19 cellular contexts compared by ENCODE assay signal in genomic region chr11:72716788-72717435, GRCh38. TPM values are rescaled to one million over a fixed set of nuclear protein-coding genes. Genes with fewer than 3 reads are reported as not detected.
A peak's percentile ranks its signal among the peaks of the same experiment; 100 is the strongest.
DNase-seq lines count a peak whose midpoint lies in the region; ATAC-seq and TF ChIP-seq lines count a peak whose summit lies in the region.
"Had no signal": no experiment of that assay in that cellular context is flagged by ENCODE, and none has a peak within 500 bp of the region (broad histone marks: within the 10 kb centered on the region; RNA-seq: fewer than 3 reads in every experiment).

No MANE protein-coding gene starts in this region.

- H3K4me3 Mint-ChIP-seq in brain = peak overlapping the region in 1 of 5 experiments; percentile 76
- no peak overlapping the region for H3K4me3 Mint-ChIP-seq in mesothelial cell of epicardium
- H3K4me3 Mint-ChIP-seq: B cell; CD4-positive, alpha-beta T cell; GM23338 had no signal

- no peaks in the 10 kb centered on the region for H3K9me3 ChIP-seq in right cardiac atrium (ENCODE audit: control insufficient read depth, low read length)
- H3K9me3 ChIP-seq in heart right ventricle = no peaks in the 10 kb centered on the region
- H3K9me3 ChIP-seq in stomach smooth muscle (ENCODE audit: control insufficient read depth in 2 of 2, low read length in 2 of 2) = no peaks in the 10 kb centered on the region
- H3K9me3 ChIP-seq: SJSA1 had no signal

- H3K4me1 ChIP-seq in right cardiac atrium (ENCODE audit: control insufficient read depth, insufficient read depth, low read length) (peaks cover 22% of the 10 kb centered on the region), heart right ventricle (peaks cover 26 to 94% (median 82%) of the 10 kb centered on the region in 9 donors), stomach smooth muscle (ENCODE audit: control insufficient read depth, insufficient read depth, low read length) (peaks cover 52% of the 10 kb centered on the region)

- H3K4me1 Mint-ChIP-seq in brain (peaks cover 86% of the 10 kb centered on the region), mesothelial cell of epicardium (peaks cover 47% of the 10 kb centered on the region)

- ATAC-seq in right cardiac atrium = no peak
- ATAC-seq in heart right ventricle = no peak
- ATAC-seq in HG02642 (IDR thresholded peaks at IDR 0.05; ENCODE audit: poor library complexity, unreplicated experiment) = no peak
- ATAC-seq: GM23338, Panc1 had no signal

- no peaks in the 10 kb centered on the region for H3K9me3 Mint-ChIP-seq in brain
- H3K9me3 Mint-ChIP-seq in mesothelial cell of epicardium = no peaks in the 10 kb centered on the region
- H3K9me3 Mint-ChIP-seq: CD4-positive, alpha-beta T cell; GM23338 had no signal

- H3K27me3 Mint-ChIP-seq in brain = peaks cover 5% of the 10 kb centered on the region
- H3K27me3 Mint-ChIP-seq in mesothelial cell of epicardium (ENCODE audit: low read depth) = no peaks in the 10 kb centered on the region
- H3K27me3 Mint-ChIP-seq: B cell; CD4-positive, alpha-beta T cell had no signal

- H3K27ac ChIP-seq in right cardiac atrium (ENCODE audit: low read length) (no peak overlapping the region), heart right ventricle (peak overlapping the region in 5 of 10 donors; percentile 15 to 99 (median 35)), stomach smooth muscle (ENCODE audit: low read length) (peak overlapping the region; percentile 24)
- H3K27ac ChIP-seq: SJSA1 had no signal

- H3K36me3 Mint-ChIP-seq in brain = no peaks in the 10 kb centered on the region
- peaks cover 2% of the 10 kb centered on the region for H3K36me3 Mint-ChIP-seq in mesothelial cell of epicardium

- no peak for TF ChIP-seq CTCF in heart right ventricle (IDR thresholded peaks at IDR 0.05)
- no peak for TF ChIP-seq CTCF in brain (conservative IDR thresholded peaks at IDR 0.05)
- no peak for TF ChIP-seq CTCF in mesothelial cell of epicardium (IDR thresholded peaks at IDR 0.05; ENCODE audit: unreplicated experiment)

- peaks cover 0 to 75% (median 0%) of the 10 kb centered on the region in 9 donors for H3K36me3 ChIP-seq in heart right ventricle
- peaks cover 3 to 5% of the 10 kb centered on the region in 2 donors for H3K36me3 ChIP-seq in stomach smooth muscle (ENCODE audit: control insufficient read depth in 2 of 2, insufficient read depth in 2 of 2, low read length in 2 of 2)
- H3K36me3 ChIP-seq: SJSA1 had no signal

- H3K27me3 ChIP-seq in right cardiac atrium (ENCODE audit: control insufficient read depth, insufficient read depth) (no peaks in the 10 kb centered on the region), heart right ventricle (no peaks in the 10 kb centered on the region), stomach smooth muscle (ENCODE audit: control insufficient read depth in 1 of 2, insufficient read depth in 2 of 2, low read length in 2 of 2) (no peaks in the 10 kb centered on the region)
- H3K27me3 ChIP-seq: SJSA1 had no signal

- no peak overlapping the region for H3K4me3 ChIP-seq in right cardiac atrium (ENCODE audit: low read length)
- H3K4me3 ChIP-seq in heart right ventricle = no peak overlapping the region
- no peak overlapping the region for H3K4me3 ChIP-seq in stomach smooth muscle (ENCODE audit: low read length in 2 of 2)
- H3K4me3 ChIP-seq: GM23338, SJSA1 had no signal

- peak in 2 of 3 donors; percentile 30 to 60 for DNase-seq in right cardiac atrium
- DNase-seq in heart right ventricle = no peak
- no peak for DNase-seq in mesothelial cell of epicardium (ENCODE audit: low spot score in 2 of 2, unreplicated experiment in 2 of 2)
- DNase-seq in nucleus accumbens (lab: John Stamatoyannopoulos, UW) = no peak
- no peak for DNase-seq in NCI-H82 (lab: John Stamatoyannopoulos, UW)
- DNase-seq: 8988T; CD4-positive, alpha-beta T cell; EL; HCEC 1CT; KBM-7; NCI-H1930; NCI-H226 had no signal

- 87% methylated on average over 14 of the region's 14 CpGs for WGBS in right cardiac atrium
- 84 to 86% methylated on average over 14 of the region's 14 CpGs for WGBS in heart right ventricle, 2 donors

- H3K9ac ChIP-seq in stomach smooth muscle (ENCODE audit: low read length in 2 of 2) = peak overlapping the region in 1 of 2 donors; percentile 30

- H3K27ac Mint-ChIP-seq in brain (peak overlapping the region in 4 of 5 experiments; percentile 87 to 97 (median 92)), mesothelial cell of epicardium (peak overlapping the region; percentile 12)
- H3K27ac Mint-ChIP-seq: GM23338 had no signal

- intact Hi-C loops in right cardiac atrium (cut with DNase I) (no loop called here), heart right ventricle (cut with DNase I) (no loop called here)

RNA-seq across cellular contexts. Expression of gene ARAP1, which starts 35.3 kb away (rescaled TPM):
- total RNA-seq in right cardiac atrium (10 to 100 TPM; 51.8 to 62.5 (median 59.5) TPM), heart right ventricle (10 to 100 TPM; 30.4 to 68.3 (median 40.8) TPM), mesothelial cell of epicardium (154 to 163 TPM (median 155 TPM) in 3 replicates)
- polyA plus RNA-seq in right cardiac atrium (41.2 TPM), heart right ventricle (10 to 100 TPM; 35.8 to 58.7 TPM), brain (ENCODE audit: insufficient read depth, low read depth, low replicate concordance) (36.6 TPM)

RNA-seq across cellular contexts. Expression of gene PDE2A, which starts 42.7 kb away (rescaled TPM):
- total RNA-seq in right cardiac atrium = 10 to 100 TPM; 32.1 to 43.9 (median 37.0) TPM
- 43.1 TPM for polyA plus RNA-seq in right cardiac atrium
- total RNA-seq in heart right ventricle = 10 to 100 TPM; 10.4 to 44.4 (median 30.2) TPM
- 10 to 100 TPM; 28.4 to 47.6 TPM for polyA plus RNA-seq in heart right ventricle
- polyA plus RNA-seq in brain (ENCODE audit: insufficient read depth, low read depth, low replicate concordance) = 26.1 TPM
- 0.63 to 1.4 TPM (median 1.1 TPM) in 3 replicates for total RNA-seq in mesothelial cell of epicardium
- total RNA-seq: SJSA1 had no signal

Comparison
In these comparisons a context has a peak if more than half of its experiments do, and no peak if none do; other contexts are left out.
1. DNase-seq: peak in right cardiac atrium (2 of 3); none in heart right ventricle (0 of 2), mesothelial cell of epicardium (0 of 2), nucleus accumbens (0 of 56) and NCI-H82 (single experiment).